In genomic region chr1:1989759-1990158, GRCh38 we compare ENCODE assay signal across 1 cellular context.
TF ChIP-seq lines count a peak whose summit lies in the region.

No MANE protein-coding gene starts in this region.

TF ChIP-seq in IMR-90, 13 proteins besides CTCF, POLR2A, EP300 and RAD21 (continued from another document):
- TF ChIP-seq ELK1 (IDR thresholded peaks at IDR 0.05; ENCODE audit: borderline replicate concordance, low read depth, low read length) (no peak), FOS (IDR thresholded peaks at IDR 0.05; ENCODE audit: low read depth, low read length) (no peak), MAZ (IDR thresholded peaks at IDR 0.05; ENCODE audit: borderline replicate concordance, low read depth, low read length) (no peak)
